Comparison of ENCODE assay signal across 9 cellular contexts in the genomic region with DNA sequence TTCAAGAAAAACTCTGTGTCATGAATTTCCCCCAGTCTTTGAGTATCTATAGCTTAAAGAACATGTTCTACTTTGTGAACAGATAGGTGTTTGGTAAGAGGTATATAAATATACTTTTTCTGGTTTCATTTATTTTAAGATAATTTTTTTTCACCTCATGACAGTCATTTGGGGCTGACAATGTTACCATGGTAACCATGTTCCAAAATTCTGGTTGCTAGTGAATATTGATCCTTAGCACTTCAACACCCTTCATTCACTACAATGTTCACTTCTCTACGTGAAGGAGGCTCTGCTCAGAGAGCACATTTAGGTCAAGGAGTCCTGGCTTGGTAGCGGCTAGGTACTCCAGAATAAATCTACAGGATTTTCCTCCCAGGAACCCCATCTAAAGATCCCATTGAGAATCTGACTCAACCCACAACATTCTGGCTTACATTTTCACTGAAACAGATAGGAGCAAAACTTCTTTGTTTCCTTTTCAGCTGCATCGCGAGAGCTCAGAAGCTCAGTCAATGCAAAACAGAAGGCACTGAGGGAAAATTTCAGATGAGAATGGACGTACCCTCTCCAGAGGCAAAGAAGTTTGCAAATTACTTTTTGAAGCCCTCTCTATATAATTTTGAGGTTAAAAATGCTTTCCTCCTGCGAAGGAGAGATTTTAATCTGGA.
A peak's percentile ranks its signal among the peaks of the same experiment; 100 is the strongest.
DNase-seq lines count a peak whose midpoint lies in the region; ATAC-seq and TF ChIP-seq lines count a peak whose summit lies in the region.
"Had no signal": no experiment of that assay in that cellular context is flagged by ENCODE, and none has a peak within 500 bp of the region (broad histone marks: within the 10 kb centered on the region; RNA-seq: fewer than 3 reads in every experiment).

No MANE protein-coding gene starts in this region.

- H3K4me3 Mint-ChIP-seq in activated T-cell treated with anti-CD3 and anti-CD28 coated beads, Interleukin-2, amount 50 U/mL, for 24 hours = peak overlapping the region; percentile 55
- no peak overlapping the region for H3K4me3 Mint-ChIP-seq in activated naive CD8-positive, alpha-beta T cell treated with anti-CD3 and anti-CD28 coated beads for 36 hours

- no peaks in the 10 kb centered on the region for H3K9me3 ChIP-seq in thyroid gland

- TF ChIP-seq CTCF in thyroid gland (IDR thresholded peaks at IDR 0.05) = no peak

- H3K27ac Mint-ChIP-seq in activated T-cell treated with anti-CD3 and anti-CD28 coated beads, Interleukin-2, amount 50 U/mL, for 24 hours = peak overlapping the region; percentile 93
- peak overlapping the region; percentile 12 for H3K27ac Mint-ChIP-seq in activated naive CD8-positive, alpha-beta T cell treated with anti-CD3 and anti-CD28 coated beads for 36 hours

- peak overlapping the region in 2 of 3 donors; percentile 26 to 51 for H3K27ac ChIP-seq in thyroid gland

- 54 to 66% methylated on average over 6 of the region's 6 CpGs for WGBS in thyroid gland, 2 donors

- no peak for TF ChIP-seq POLR2A in thyroid gland (IDR thresholded peaks at IDR 0.05)

- no peaks in the 10 kb centered on the region for H3K36me3 Mint-ChIP-seq in activated T-cell treated with anti-CD3 and anti-CD28 coated beads, Interleukin-2, amount 50 U/mL, for 24 hours (ENCODE audit: low read depth)
- peaks cover 5% of the 10 kb centered on the region for H3K36me3 Mint-ChIP-seq in activated naive CD8-positive, alpha-beta T cell treated with anti-CD3 and anti-CD28 coated beads for 36 hours

- no peaks in the 10 kb centered on the region for H3K9me3 Mint-ChIP-seq in activated T-cell treated with anti-CD3 and anti-CD28 coated beads, Interleukin-2, amount 50 U/mL, for 24 hours
- no peaks in the 10 kb centered on the region for H3K9me3 Mint-ChIP-seq in activated naive CD8-positive, alpha-beta T cell treated with anti-CD3 and anti-CD28 coated beads for 36 hours

- peak; percentile 32 for ATAC-seq in left lobe of liver
- no peak for ATAC-seq in GM21825 (IDR thresholded peaks at IDR 0.05; ENCODE audit: unreplicated experiment)

- no peaks in the 10 kb centered on the region for H3K36me3 ChIP-seq in thyroid gland

- DNase-seq in activated T-cell treated with anti-CD3 and anti-CD28 coated beads, Interleukin-2, amount 50 U/mL, for 24 hours = no peak
- DNase-seq in activated T-cell treated with anti-CD3 and anti-CD28 coated beads, Interleukin-2, amount 50 U/mL, for 1 hour = no peak
- no peak for DNase-seq in activated naive CD8-positive, alpha-beta T cell treated with anti-CD3 and anti-CD28 coated beads for 36 hours
- DNase-seq in left lobe of liver (ENCODE audit: low spot score) = no peak
- DNase-seq in thyroid gland = no peak
- no peak for DNase-seq in epidermal melanocyte (ENCODE audit: insufficient read length, low spot score)
- DNase-seq in pons (ENCODE audit: low spot score) = no peak
- DNase-seq: occipital lobe had no signal

- no peaks in the 10 kb centered on the region for H3K27me3 Mint-ChIP-seq in activated T-cell treated with anti-CD3 and anti-CD28 coated beads, Interleukin-2, amount 50 U/mL, for 24 hours
- no peaks in the 10 kb centered on the region for H3K27me3 Mint-ChIP-seq in activated naive CD8-positive, alpha-beta T cell treated with anti-CD3 and anti-CD28 coated beads for 36 hours

- H3K4me1 Mint-ChIP-seq in activated T-cell treated with anti-CD3 and anti-CD28 coated beads, Interleukin-2, amount 50 U/mL, for 24 hours (ENCODE audit: low read depth) = peaks cover 67% of the 10 kb centered on the region
- H3K4me1 Mint-ChIP-seq in activated naive CD8-positive, alpha-beta T cell treated with anti-CD3 and anti-CD28 coated beads for 36 hours = peaks cover 51% of the 10 kb centered on the region

- no peaks in the 10 kb centered on the region for H3K27me3 ChIP-seq in thyroid gland

- intact Hi-C loops in thyroid gland (cut with DNase I) = no loop called here

- H3K4me1 ChIP-seq in thyroid gland = peaks cover 5 to 19% of the 10 kb centered on the region in 2 donors

- no peak overlapping the region for H3K4me3 ChIP-seq in thyroid gland (replicated peaks in 1 of 3)
